ENCODE assay signal across 9 cellular contexts in the genomic region with DNA sequence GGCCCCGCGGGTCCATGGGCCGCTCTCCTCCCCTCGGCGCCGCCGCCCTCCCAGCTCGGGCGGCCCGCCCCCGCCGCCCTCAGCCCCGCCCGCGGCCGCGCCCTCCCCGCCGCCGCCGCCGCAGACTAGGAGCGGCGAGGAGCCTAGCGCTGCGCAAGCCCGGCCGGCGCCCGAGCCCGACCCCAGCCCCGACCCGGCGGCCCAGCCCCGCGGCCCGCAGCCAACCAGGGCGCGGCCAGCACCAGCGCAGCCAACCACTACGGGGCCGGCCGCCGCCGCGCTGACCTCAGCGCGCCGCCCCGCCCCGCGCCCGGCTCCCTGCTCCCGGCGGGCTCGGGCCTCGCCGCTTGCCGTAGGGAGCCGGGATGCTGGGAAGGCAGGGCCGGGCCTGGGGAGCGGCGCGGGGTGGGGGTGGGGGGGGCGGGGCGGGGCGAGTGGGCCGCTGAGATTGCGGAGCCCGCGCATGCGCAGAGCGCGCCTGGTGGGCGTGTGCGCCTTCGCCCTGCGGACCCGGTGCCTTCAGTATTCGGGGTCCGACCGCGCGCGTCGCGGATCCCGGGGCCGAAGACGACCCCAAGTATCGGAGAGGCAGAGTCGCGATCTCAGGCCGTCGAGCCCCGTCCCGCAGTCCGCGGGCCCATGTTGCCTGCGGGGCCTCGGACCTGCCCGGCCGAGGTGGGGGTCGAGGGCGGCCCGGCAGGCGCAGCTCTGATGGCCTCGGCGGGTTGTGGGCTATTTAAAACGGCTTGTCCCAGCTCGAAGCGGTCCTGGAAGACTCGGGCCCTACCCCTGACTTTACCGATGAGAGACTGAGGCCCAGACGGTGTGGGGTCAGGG. TPM values are rescaled to one million over a fixed set of nuclear protein-coding genes. Genes with fewer than 3 reads are reported as not detected.
DNase-seq lines count a peak whose midpoint lies in the region; ATAC-seq and TF ChIP-seq lines count a peak whose summit lies in the region.
"Had no signal": no experiment of that assay in that cellular context is flagged by ENCODE, and none has a peak within 500 bp of the region (broad histone marks: within the 10 kb centered on the region; RNA-seq: fewer than 3 reads in every experiment).

A gene with protein sequence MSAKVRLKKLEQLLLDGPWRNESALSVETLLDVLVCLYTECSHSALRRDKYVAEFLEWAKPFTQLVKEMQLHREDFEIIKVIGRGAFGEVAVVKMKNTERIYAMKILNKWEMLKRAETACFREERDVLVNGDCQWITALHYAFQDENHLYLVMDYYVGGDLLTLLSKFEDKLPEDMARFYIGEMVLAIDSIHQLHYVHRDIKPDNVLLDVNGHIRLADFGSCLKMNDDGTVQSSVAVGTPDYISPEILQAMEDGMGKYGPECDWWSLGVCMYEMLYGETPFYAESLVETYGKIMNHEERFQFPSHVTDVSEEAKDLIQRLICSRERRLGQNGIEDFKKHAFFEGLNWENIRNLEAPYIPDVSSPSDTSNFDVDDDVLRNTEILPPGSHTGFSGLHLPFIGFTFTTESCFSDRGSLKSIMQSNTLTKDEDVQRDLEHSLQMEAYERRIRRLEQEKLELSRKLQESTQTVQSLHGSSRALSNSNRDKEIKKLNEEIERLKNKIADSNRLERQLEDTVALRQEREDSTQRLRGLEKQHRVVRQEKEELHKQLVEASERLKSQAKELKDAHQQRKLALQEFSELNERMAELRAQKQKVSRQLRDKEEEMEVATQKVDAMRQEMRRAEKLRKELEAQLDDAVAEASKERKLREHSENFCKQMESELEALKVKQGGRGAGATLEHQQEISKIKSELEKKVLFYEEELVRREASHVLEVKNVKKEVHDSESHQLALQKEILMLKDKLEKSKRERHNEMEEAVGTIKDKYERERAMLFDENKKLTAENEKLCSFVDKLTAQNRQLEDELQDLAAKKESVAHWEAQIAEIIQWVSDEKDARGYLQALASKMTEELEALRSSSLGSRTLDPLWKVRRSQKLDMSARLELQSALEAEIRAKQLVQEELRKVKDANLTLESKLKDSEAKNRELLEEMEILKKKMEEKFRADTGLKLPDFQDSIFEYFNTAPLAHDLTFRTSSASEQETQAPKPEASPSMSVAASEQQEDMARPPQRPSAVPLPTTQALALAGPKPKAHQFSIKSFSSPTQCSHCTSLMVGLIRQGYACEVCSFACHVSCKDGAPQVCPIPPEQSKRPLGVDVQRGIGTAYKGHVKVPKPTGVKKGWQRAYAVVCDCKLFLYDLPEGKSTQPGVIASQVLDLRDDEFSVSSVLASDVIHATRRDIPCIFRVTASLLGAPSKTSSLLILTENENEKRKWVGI (N-terminal part only) (minus strand): TSS at position 178 of the 837 bp plus-strand sequence. CDS start 376 bp downstream, outside the sequence.

- intact Hi-C loops in activated CD4-positive, alpha-beta T cell treated with anti-CD3 and anti-CD28 coated beads, Interleukin-2, amount 10 ng/mL, durations not matched to agents 24 days and 14 days (cut with micrococcal nuclease) = no loop called here

- peaks cover 59% of the 10 kb centered on the region for H3K27me3 Mint-ChIP-seq in activated CD4-positive, alpha-beta T cell treated with anti-CD3 and anti-CD28 coated beads, Interleukin-2, amount 10 ng/mL, durations not matched to agents 24 days and 14 days

- TF ChIP-seq CTCF in 22Rv1 (IDR thresholded peaks at IDR 0.05) = no peak

- DNase-seq in NCI-H2227 (lab: John Stamatoyannopoulos, UW; ENCODE audit: unreplicated experiment) = peak; percentile 95
- peak; percentile 84 for DNase-seq in activated CD4-positive, alpha-beta T cell treated with anti-CD3 and anti-CD28 coated beads, Interleukin-2, amount 10 ng/mL, durations not matched to agents 24 days and 14 days
- peak; percentile 94 for DNase-seq in dermis blood vessel endothelial cell
- peak; percentile 98 for DNase-seq in left kidney (ENCODE audit: low read depth, low spot score)
- peak; percentile 21 to 25 for DNase-seq in stimulated activated CD4-positive, alpha-beta T cell treated with anti-CD3 and anti-CD28 coated beads, Interleukin-15, amount 100 ng/mL, for 48 hours (ENCODE audit: low read depth in 2 of 2)
- DNase-seq: DND-41 had no signal

- no peaks in the 10 kb centered on the region for H3K9me3 Mint-ChIP-seq in activated CD4-positive, alpha-beta T cell treated with anti-CD3 and anti-CD28 coated beads, Interleukin-2, amount 10 ng/mL, durations not matched to agents 24 days and 14 days

- peaks cover 4% of the 10 kb centered on the region for H3K4me1 Mint-ChIP-seq in activated CD4-positive, alpha-beta T cell treated with anti-CD3 and anti-CD28 coated beads, Interleukin-2, amount 10 ng/mL, durations not matched to agents 24 days and 14 days

- no peak within 1 kb of the TSS for H3K27ac Mint-ChIP-seq in activated CD4-positive, alpha-beta T cell treated with anti-CD3 and anti-CD28 coated beads, Interleukin-2, amount 10 ng/mL, durations not matched to agents 24 days and 14 days

- H3K4me3 Mint-ChIP-seq in activated CD4-positive, alpha-beta T cell treated with anti-CD3 and anti-CD28 coated beads, Interleukin-2, amount 10 ng/mL, durations not matched to agents 24 days and 14 days = peak within 1 kb of the TSS; percentile 60

- peak; percentile 56 for ATAC-seq in GM18520 (IDR thresholded peaks at IDR 0.05; ENCODE audit: unreplicated experiment)
- peak; percentile 68 for ATAC-seq in HG03066 (IDR thresholded peaks at IDR 0.05; ENCODE audit: low read depth, unreplicated experiment)

- H3K36me3 Mint-ChIP-seq in activated CD4-positive, alpha-beta T cell treated with anti-CD3 and anti-CD28 coated beads, Interleukin-2, amount 10 ng/mL, durations not matched to agents 24 days and 14 days (ENCODE audit: low read depth) = no peaks in the 10 kb centered on the region

- H3K27ac ChIP-seq in 22Rv1 = peak within 1 kb of the TSS; percentile 79

RNA-seq across cellular contexts. Expression of the gene that starts here (rescaled TPM):
- 1.5 and 1.7 TPM in 2 replicates for total RNA-seq in activated CD4-positive, alpha-beta T cell treated with anti-CD3 and anti-CD28 coated beads, Interleukin-2, amount 10 ng/mL, durations not matched to agents 24 days and 14 days
- 118 and 175 TPM in 2 replicates for total RNA-seq in dermis blood vessel endothelial cell

Comparison
In these comparisons a context has a peak if more than half of its experiments do, and no peak if none do; other contexts are left out.
1. Peak in every context shown above with its lines: DNase-seq, ATAC-seq and H3K27ac ChIP-seq.
2. RNA of the gene that starts here (total RNA-seq): 118 to 175 TPM in dermis blood vessel endothelial cell; 1.5 to 1.7 TPM in activated CD4-positive, alpha-beta T cell treated with anti-CD3 and anti-CD28 coated beads, Interleukin-2, amount 10 ng/mL, durations not matched to agents 24 days and 14 days; every median in the first group is over 10 times any median in the second.
3. DNase-seq: peak in every context shown above with its lines; median percentile 98 in left kidney; 95 in NCI-H2227; 94 in dermis blood vessel endothelial cell; 84 in activated CD4-positive, alpha-beta T cell treated with anti-CD3 and anti-CD28 coated beads, Interleukin-2, amount 10 ng/mL, durations not matched to agents 24 days and 14 days; 23 in stimulated activated CD4-positive, alpha-beta T cell treated with anti-CD3 and anti-CD28 coated beads, Interleukin-15, amount 100 ng/mL, for 48 hours.